Comparison of ENCODE assay signal across 12 cellular contexts in genomic region chr11:27187848-27188621, GRCh38.
"Had no signal": no experiment of that assay in that cellular context is flagged by ENCODE, and none has a peak within 500 bp of the region (broad histone marks: within the 10 kb centered on the region; RNA-seq: fewer than 3 reads in every experiment).

No MANE protein-coding gene starts in this region.

- H3K9me3 Mint-ChIP-seq: activated naive CD4-positive, alpha-beta T cell treated with anti-CD3 and anti-CD28 coated beads for 36 hours; activated T-helper 17 cell treated with anti-CD3 and anti-CD28 coated beads, Interleukin-2, amount 50 U/mL, for 72 hours had no signal

- H3K4me1 Mint-ChIP-seq: activated T-helper 17 cell treated with anti-CD3 and anti-CD28 coated beads, Interleukin-2, amount 50 U/mL, for 72 hours had no signal

- H3K4me3 Mint-ChIP-seq: activated naive CD4-positive, alpha-beta T cell treated with anti-CD3 and anti-CD28 coated beads for 36 hours; activated T-helper 17 cell treated with anti-CD3 and anti-CD28 coated beads, Interleukin-2, amount 50 U/mL, for 72 hours; neural crest cell had no signal

- H3K27me3 ChIP-seq: ascending aorta, stomach, testis had no signal

- H3K36me3 ChIP-seq: ascending aorta, stomach had no signal

- ATAC-seq: activated CD4-positive, CD25-positive, alpha-beta regulatory T cell treated with anti-CD3 and anti-CD28 coated beads, Interleukin-2, amount 50 U/mL, for 24 hours; activated T-helper 17 cell treated with anti-CD3 and anti-CD28 coated beads, Interleukin-2, amount 50 U/mL, for 72 hours; sciatic nerve had no signal

- H3K9me3 ChIP-seq: ascending aorta, stomach, testis had no signal

- H3K27ac Mint-ChIP-seq: activated naive CD4-positive, alpha-beta T cell treated with anti-CD3 and anti-CD28 coated beads for 36 hours; activated T-helper 17 cell treated with anti-CD3 and anti-CD28 coated beads, Interleukin-2, amount 50 U/mL, for 72 hours had no signal

- H3K4me3 ChIP-seq: ascending aorta, stomach, testis had no signal

- DNase-seq: activated naive CD4-positive, alpha-beta T cell treated with anti-CD3 and anti-CD28 coated beads for 36 hours; islet precursor cell; mammary epithelial cell; stimulated activated CD4-positive, alpha-beta T cell treated with anti-CD3 and anti-CD28 coated beads, Interleukin-1b, Interleukin-23, amount 100 ng/mL, for 48 hours; stomach; T-helper 2 cell; testis had no signal

- H3K27ac ChIP-seq: ascending aorta had no signal

- H3K4me1 ChIP-seq: ascending aorta had no signal
